Comparison of ENCODE assay signal across 28 cellular contexts in the genomic region with DNA sequence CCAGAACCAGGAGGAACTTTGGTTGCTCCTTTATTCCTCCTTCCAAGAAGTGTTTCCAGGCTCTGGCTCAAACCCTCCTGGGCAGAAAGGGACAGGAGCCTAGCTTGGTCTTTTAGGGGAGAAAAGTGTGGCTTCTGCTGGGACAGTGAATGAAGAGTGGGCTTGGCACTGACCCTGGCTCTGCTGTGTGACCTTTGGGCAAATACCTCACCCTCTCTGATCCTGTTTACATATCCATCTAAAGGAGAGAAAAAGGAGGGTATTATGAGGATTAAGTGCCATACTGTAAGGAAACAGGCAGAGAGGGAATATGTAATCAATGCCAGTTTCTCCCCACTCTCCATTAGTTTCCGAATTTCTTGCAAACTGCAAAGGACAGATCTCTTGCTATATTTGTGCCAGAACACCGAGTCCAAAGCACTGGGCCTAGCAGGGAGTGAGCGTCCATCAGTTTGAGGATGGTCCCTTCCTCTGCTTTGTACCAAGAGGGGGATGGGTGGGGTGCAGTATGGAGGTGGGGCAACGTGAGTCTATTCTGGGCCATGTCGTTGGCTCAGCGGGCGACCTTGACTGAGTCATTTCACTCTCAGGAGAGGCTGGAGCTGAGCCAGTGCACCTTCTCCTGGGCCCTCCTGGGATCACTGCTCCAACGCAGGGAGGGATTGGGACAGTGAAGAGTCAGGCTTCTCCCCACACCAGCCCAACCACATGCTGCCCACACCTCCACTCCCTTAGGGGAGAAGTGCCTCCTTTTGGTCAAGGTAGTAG. TPM values are rescaled to one million over a fixed set of nuclear protein-coding genes. Genes with fewer than 3 reads are reported as not detected.
DNase-seq lines count a peak whose midpoint lies in the region; ATAC-seq and TF ChIP-seq lines count a peak whose summit lies in the region.
"Had no signal": no experiment of that assay in that cellular context is flagged by ENCODE, and none has a peak within 500 bp of the region (broad histone marks: within the 10 kb centered on the region; RNA-seq: fewer than 3 reads in every experiment).

No MANE protein-coding gene starts in this region.

- H3K4me1 ChIP-seq in adrenal gland (replicated peaks in 1 of 2) (peaks cover 9 to 38% of the 10 kb centered on the region in 2 donors), transverse colon (peaks cover 0 to 12% (median 5%) of the 10 kb centered on the region in 4 donors)

- intact Hi-C loops in Right ventricle myocardium inferior (cut with DNase I) (no loop called here), cardiac septum (cut with DNase I) (no loop called here), adrenal gland (cut with DNase I) (no loop called here), transverse colon (cut with DNase I; ENCODE audit: low total_unique reads) (no loop called here)

- peak; percentile 26 for ATAC-seq in Right ventricle myocardium inferior
- ATAC-seq: CD8-positive, alpha-beta T cell had no signal

- no peak overlapping the region for H3K4me3 ChIP-seq in adrenal gland
- no peak overlapping the region for H3K4me3 ChIP-seq in transverse colon
- H3K4me3 ChIP-seq: MG63, PC-9 had no signal

- in situ Hi-C loops in transverse colon (cut with MboI; ENCODE audit: low pct_ligation_motif_present in 1 of 4, low pct_unique_long_range_greater_than_20kb in 1 of 4, low sequenced_read_pairs in 3 of 4) = no loop called here

- H3K27ac ChIP-seq in adrenal gland (peak overlapping the region in 2 of 5 donors; percentile 12 to 78), transverse colon (peak overlapping the region in 2 of 4 donors; percentile 9 to 31)
- H3K27ac ChIP-seq: PC-9 had no signal

- H3K9me3 ChIP-seq in adrenal gland (replicated peaks in 1 of 3) (no peaks in the 10 kb centered on the region), transverse colon (no peaks in the 10 kb centered on the region)
- H3K9me3 ChIP-seq: MG63, SK-N-SH had no signal

- DNase-seq in Right ventricle myocardium inferior (ENCODE audit: missing footprints) = no peak
- no peak for DNase-seq in cardiac septum (ENCODE audit: low spot score)
- peak; percentile 73 to 92 (median 89) for DNase-seq in adrenal gland
- peak; percentile 45 for DNase-seq in kidney tubule cell (ENCODE audit: low spot score)
- DNase-seq in transverse colon = peak; percentile 45
- DNase-seq in NCI-H510A (lab: John Stamatoyannopoulos, UW) = no peak
- no peak for DNase-seq in DMS79 (lab: John Stamatoyannopoulos, UW)
- no peak for DNase-seq in stimulated activated CD4-positive, alpha-beta T cell treated with anti-CD3 and anti-CD28 coated beads, Interleukin-4, amount 100 ng/mL, for 1 hour
- DNase-seq: 8988T; AML-193; C1 segment of cervical spinal cord; Calu3; CD8-positive, alpha-beta T cell; DMS153; EL; GF-D8; IMR-90; MG63; NCI-H1048; NCI-H1417 treated with DMSO at 0.1 percent for 48 hours; NCI-H187 treated with DMSO at 0.1 percent for 48 hours; NCI-H2107; NCI-H446 treated with DMSO at 0.1 percent for 48 hours; PC-9; RPMI8226; SIG-M5; SK-N-SH had no signal

- TF ChIP-seq EP300 in transverse colon (IDR thresholded peaks at IDR 0.05; ENCODE audit: low read depth) = no peak

- no peaks in the 10 kb centered on the region for H3K36me3 ChIP-seq in adrenal gland (replicated peaks in 1 of 2)
- H3K36me3 ChIP-seq in transverse colon = no peaks in the 10 kb centered on the region
- H3K36me3 ChIP-seq: MG63 had no signal

- TF ChIP-seq CTCF in adrenal gland (IDR thresholded peaks at IDR 0.05) (no peak), transverse colon (IDR thresholded peaks at IDR 0.05) (no peak)

- no peaks in the 10 kb centered on the region for H3K27me3 ChIP-seq in adrenal gland
- no peaks in the 10 kb centered on the region for H3K27me3 ChIP-seq in transverse colon
- H3K27me3 ChIP-seq: MG63 had no signal

- TF ChIP-seq POLR2A in adrenal gland (IDR thresholded peaks at IDR 0.05) = no peak
- TF ChIP-seq POLR2A in transverse colon (IDR thresholded peaks at IDR 0.05) = no peak

- WGBS in adrenal gland, 4 donors = 31 to 44% (median 36%) methylated on average over 3 to 8 of the region's 8 CpGs
- WGBS in transverse colon (ENCODE audit: low coverage in 1 of 2), 2 donors = 57% methylated on average over 8 of the region's 8 CpGs; no CpG with 5 or more reads in 1 of the 2 donors

RNA-seq across cellular contexts. Expression of a gene that starts 38.4 kb away (rescaled TPM):
- total RNA-seq in Right ventricle myocardium inferior = 1.6 TPM
- 1.00 TPM for total RNA-seq in cardiac septum
- total RNA-seq in adrenal gland = 10 to 100 TPM in 4 of 8 donors, 1 to 10 TPM in 3, under 1 TPM in 1; 0.18 to 16.4 (median 9.9) TPM
- 10 to 100 TPM in 1 of 3 donors, 1 to 10 TPM in 2; 3.3 to 10.7 (median 4.3) TPM for polyA plus RNA-seq in adrenal gland
- 1 to 10 TPM in 3 of 4 donors, not detected in 1; 1.1 to 6.8 (median 1.6) TPM for total RNA-seq in transverse colon
- total RNA-seq: Calu3; CD8-positive, alpha-beta T cell; IMR-90; PC-9 had no signal
- polyA plus RNA-seq: AG04450, IMR-90, SK-N-SH had no signal

Comparison
In these comparisons a context has a peak if more than half of its experiments do, and no peak if none do; other contexts are left out.
1. DNase-seq: peak in adrenal gland (7 of 7), kidney tubule cell (single experiment) and transverse colon (single experiment); none in Right ventricle myocardium inferior (single experiment), cardiac septum (single experiment), NCI-H510A (single experiment), DMS79 (single experiment) and stimulated activated CD4-positive, alpha-beta T cell treated with anti-CD3 and anti-CD28 coated beads, Interleukin-4, amount 100 ng/mL, for 1 hour (single experiment).